Comparison of ENCODE assay signal across 23 cellular contexts in the genomic region with DNA sequence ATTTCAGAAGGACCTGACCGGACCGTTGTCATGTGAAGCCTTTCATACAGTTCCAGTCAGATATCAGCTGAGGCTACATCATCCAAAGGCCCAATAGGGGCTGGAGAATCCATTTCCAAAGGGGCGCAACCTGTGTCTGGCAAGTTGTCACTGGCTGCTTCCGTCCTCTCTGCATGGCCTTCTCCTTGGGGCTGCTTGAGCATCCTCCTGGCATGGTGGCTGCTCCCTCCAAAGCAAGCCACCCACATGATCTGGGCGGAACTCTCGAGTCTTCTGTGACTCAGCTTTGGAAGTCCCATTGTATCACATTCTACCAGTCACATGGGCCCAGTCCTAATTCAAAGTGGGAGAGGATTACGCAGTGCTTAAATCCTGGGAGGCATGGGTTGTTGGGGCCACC.
"Had no signal": no experiment of that assay in that cellular context is flagged by ENCODE, and none has a peak within 500 bp of the region (broad histone marks: within the 10 kb centered on the region; RNA-seq: fewer than 3 reads in every experiment).

No MANE protein-coding gene starts in this region.

- DNase-seq: IMR-90, Karpas-422, KG1, MG63, NCI-H1092, NCI-H1105 treated with DMSO at 0.1 percent for 48 hours, NCI-H1417 treated with DMSO at 0.1 percent for 48 hours, NCI-H146, NCI-H1694 treated with DMSO at 0.1 percent for 48 hours, NCI-H1930, NCI-H2081, NCI-H2107, NCI-H226, NCI-H446, NCI-H510A, NCI-H524 treated with DMSO at 0.1 percent for 48 hours, NCI-H69, NCI-H774, Right ventricle myocardium superior, RPMI8226, SIG-M5 had no signal

- H3K27ac ChIP-seq: SJSA1, SK-N-MC had no signal

- H3K27me3 ChIP-seq: MG63 had no signal

- H3K4me3 ChIP-seq: MG63, SJSA1, SK-N-MC had no signal

- H3K9me3 ChIP-seq: MG63, SJSA1 had no signal

- H3K4me1 ChIP-seq: SJSA1 had no signal

- H3K36me3 ChIP-seq: MG63, SJSA1 had no signal
